In the genomic region with DNA sequence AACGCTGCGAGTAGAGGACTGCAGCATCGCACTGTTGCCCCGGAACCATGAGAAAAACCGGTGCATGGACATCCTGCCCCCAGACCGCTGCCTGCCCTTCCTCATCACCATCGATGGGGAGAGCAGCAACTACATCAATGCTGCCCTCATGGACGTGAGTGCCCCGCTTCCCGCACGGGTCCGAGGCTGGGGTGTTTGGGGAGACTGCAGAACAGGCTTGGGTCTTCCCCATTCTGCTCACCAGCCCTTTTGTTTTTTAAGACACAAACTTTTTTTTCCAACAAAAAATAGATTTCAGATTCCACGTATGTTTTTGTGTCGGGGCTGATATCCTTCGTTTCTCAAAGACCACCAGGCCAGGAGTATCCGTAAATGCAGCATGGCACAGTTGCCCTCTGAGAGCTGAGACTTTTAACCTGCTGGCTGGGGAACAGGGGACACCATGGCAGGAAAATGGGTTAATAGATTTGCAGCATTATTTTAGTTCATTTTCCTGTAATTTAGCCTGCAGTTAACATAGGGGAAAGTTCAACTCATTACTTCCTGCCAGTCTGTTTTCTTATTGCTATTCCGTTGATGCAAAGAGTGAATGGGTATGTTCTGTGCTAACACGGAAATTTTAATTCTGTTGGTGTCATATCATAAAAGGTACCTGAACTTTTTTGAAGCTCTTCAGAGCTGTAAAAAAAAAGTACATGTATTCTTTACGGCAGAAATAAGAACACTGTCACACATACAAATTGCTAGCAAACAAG, we compare ENCODE assay signal across 22 cellular contexts.
DNase-seq lines count a peak whose midpoint lies in the region; ATAC-seq, FAIRE-seq and TF ChIP-seq lines count a peak whose summit lies in the region.
"Had no signal": no experiment of that assay in that cellular context is flagged by ENCODE, and none has a peak within 500 bp of the region (broad histone marks: within the 10 kb centered on the region; RNA-seq: fewer than 3 reads in every experiment).

No MANE protein-coding gene starts in this region.

- H3K36me3 Mint-ChIP-seq in osteocyte (ENCODE audit: unreplicated experiment) (peaks cover 51% of the 10 kb centered on the region), T-cell (no peaks in the 10 kb centered on the region)
- H3K36me3 Mint-ChIP-seq: CD4-positive, CD25-positive, alpha-beta regulatory T cell had no signal

- intact Hi-C loops in left colon (cut with DNase I, micrococcal nuclease) = no loop called here

- CTCF ChIA-PET in T-cell (lab: Charles Lee) = no interaction called here

- H3K4me1 Mint-ChIP-seq in osteocyte (ENCODE audit: unreplicated experiment) = peaks cover 4% of the 10 kb centered on the region
- no peaks in the 10 kb centered on the region for H3K4me1 Mint-ChIP-seq in T-cell
- H3K4me1 Mint-ChIP-seq: B cell; CD4-positive, CD25-positive, alpha-beta regulatory T cell; H9 had no signal

- ATAC-seq in left colon (peak; percentile 45), HG02798 (IDR thresholded peaks at IDR 0.05; ENCODE audit: poor library complexity, unreplicated experiment) (no peak), T-cell (replicated peaks in 1 of 4) (no peak)
- ATAC-seq: CD8-positive, alpha-beta T cell; GM12878; HCT116 had no signal

- no peak for DNase-seq in D721Med (ENCODE audit: insufficient read length, low spot score)
- peak; percentile 40 to 59 for DNase-seq in dermis microvascular lymphatic vessel endothelial cell (ENCODE audit: low read depth in 2 of 2)
- no peak for DNase-seq in left colon
- peak; percentile 74 for DNase-seq in osteocyte (ENCODE audit: extremely low spot score, unreplicated experiment)
- no peak for DNase-seq in T-cell
- DNase-seq in SK-N-DZ (ENCODE audit: low spot score) = no peak
- DNase-seq: Caco-2; CD4-positive, CD25-positive, alpha-beta regulatory T cell; CD8-positive, alpha-beta T cell; DMS 273 treated with DMSO at 0.1 percent for 48 hours; DMS79; EL; GDM1; GM23248; H9 had no signal

- H3K27ac Mint-ChIP-seq in osteocyte (ENCODE audit: unreplicated experiment) (no peak overlapping the region), T-cell (no peak overlapping the region)
- H3K27ac Mint-ChIP-seq: B cell; CD8-positive, alpha-beta T cell; H9 had no signal

- no peaks in the 10 kb centered on the region for H3K27me3 Mint-ChIP-seq in osteocyte (ENCODE audit: unreplicated experiment)
- no peaks in the 10 kb centered on the region for H3K27me3 Mint-ChIP-seq in T-cell
- H3K27me3 Mint-ChIP-seq: CD4-positive, CD25-positive, alpha-beta regulatory T cell had no signal

- POLR2A ChIA-PET in T-cell (lab: Charles Lee) = no interaction called here

- TF ChIP-seq CTCF in D721Med (IDR thresholded peaks at IDR 0.05; ENCODE audit: insufficient read depth, missing control alignments) (no peak), osteocyte (IDR thresholded peaks at IDR 0.05) (no peak)

- H3K9me3 Mint-ChIP-seq in osteocyte (ENCODE audit: unreplicated experiment) = no peaks in the 10 kb centered on the region
- no peaks in the 10 kb centered on the region for H3K9me3 Mint-ChIP-seq in T-cell
- H3K9me3 Mint-ChIP-seq: CD8-positive, alpha-beta T cell; H9 had no signal

- FAIRE-seq in D721Med (lab: Jason Lieb, UNC) = peak; percentile 16
- FAIRE-seq: A204.1, GM12878, GM19239, H1 had no signal

- H3K4me3 Mint-ChIP-seq in osteocyte (ENCODE audit: unreplicated experiment) (no peak overlapping the region), T-cell (no peak overlapping the region)
- H3K4me3 Mint-ChIP-seq: B cell; CD4-positive, CD25-positive, alpha-beta regulatory T cell; CD8-positive, alpha-beta T cell; H9 had no signal

Comparison
In these comparisons a context has a peak if more than half of its experiments do, and no peak if none do; other contexts are left out.
1. DNase-seq: peak in dermis microvascular lymphatic vessel endothelial cell (2 of 2) and osteocyte (single experiment); none in D721Med (single experiment), left colon (0 of 2), T-cell (0 of 34) and SK-N-DZ (single experiment).